ENCODE assay signal across 1 cellular context in the genomic region with DNA sequence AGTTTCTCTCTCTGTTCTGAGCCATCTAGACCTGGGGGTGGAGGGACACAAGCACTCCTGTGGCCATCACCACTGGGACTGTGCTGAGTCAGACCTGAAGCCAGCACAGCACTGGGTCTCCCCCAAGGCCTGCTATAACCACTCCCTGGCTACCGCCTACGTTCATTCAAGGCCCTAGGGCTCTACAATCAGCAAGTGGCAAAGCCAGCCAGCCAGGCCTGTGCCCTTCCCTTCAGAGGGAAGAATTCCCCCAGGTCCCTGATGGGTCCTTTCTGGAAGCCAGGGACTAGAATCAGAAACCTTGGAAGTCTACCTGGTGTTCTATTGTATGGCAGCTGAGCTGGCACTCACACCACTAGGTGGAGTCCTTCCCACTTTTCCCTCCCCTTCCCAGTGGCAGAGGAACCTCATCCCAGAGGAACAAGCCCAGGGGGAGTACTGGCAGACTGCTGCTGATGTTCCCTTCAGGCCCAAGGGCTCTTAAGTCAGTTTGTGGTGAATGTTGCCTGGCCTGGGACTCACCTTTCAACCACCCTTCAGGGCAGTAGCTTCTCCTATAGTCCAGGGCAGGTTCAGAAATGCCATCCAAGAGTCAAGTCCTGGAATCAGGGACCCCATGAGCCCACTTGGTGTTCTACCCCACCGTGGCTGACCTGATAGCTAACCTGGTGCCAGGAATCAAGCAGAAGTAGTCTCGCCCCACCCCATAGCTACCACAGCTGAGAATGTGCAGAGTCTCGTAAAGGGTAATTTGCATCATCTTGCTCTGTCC.
TF ChIP-seq lines count a peak whose summit lies in the region.

No MANE protein-coding gene starts in this region.

TF ChIP-seq in HCT116, 20 proteins besides CTCF, POLR2A, EP300 and RAD21 (continued from another document):
- TF ChIP-seq, protein P1, sequence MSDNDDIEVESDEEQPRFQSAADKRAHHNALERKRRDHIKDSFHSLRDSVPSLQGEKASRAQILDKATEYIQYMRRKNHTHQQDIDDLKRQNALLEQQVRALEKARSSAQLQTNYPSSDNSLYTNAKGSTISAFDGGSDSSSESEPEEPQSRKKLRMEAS (IDR thresholded peaks at IDR 0.05), result no peak
- TF ChIP-seq, protein P2, sequence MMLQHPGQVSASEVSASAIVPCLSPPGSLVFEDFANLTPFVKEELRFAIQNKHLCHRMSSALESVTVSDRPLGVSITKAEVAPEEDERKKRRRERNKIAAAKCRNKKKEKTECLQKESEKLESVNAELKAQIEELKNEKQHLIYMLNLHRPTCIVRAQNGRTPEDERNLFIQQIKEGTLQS (IDR thresholded peaks at IDR 0.05), result no peak
- TF ChIP-seq FOSL1 (IDR thresholded peaks at IDR 0.05; ENCODE audit: low read depth) (no peak), ZNF274 (IDR thresholded peaks at IDR 0.05; ENCODE audit: low read depth, low read length) (no peak), ZFX (IDR thresholded peaks at IDR 0.05) (no peak)
- TF ChIP-seq, protein P3, sequence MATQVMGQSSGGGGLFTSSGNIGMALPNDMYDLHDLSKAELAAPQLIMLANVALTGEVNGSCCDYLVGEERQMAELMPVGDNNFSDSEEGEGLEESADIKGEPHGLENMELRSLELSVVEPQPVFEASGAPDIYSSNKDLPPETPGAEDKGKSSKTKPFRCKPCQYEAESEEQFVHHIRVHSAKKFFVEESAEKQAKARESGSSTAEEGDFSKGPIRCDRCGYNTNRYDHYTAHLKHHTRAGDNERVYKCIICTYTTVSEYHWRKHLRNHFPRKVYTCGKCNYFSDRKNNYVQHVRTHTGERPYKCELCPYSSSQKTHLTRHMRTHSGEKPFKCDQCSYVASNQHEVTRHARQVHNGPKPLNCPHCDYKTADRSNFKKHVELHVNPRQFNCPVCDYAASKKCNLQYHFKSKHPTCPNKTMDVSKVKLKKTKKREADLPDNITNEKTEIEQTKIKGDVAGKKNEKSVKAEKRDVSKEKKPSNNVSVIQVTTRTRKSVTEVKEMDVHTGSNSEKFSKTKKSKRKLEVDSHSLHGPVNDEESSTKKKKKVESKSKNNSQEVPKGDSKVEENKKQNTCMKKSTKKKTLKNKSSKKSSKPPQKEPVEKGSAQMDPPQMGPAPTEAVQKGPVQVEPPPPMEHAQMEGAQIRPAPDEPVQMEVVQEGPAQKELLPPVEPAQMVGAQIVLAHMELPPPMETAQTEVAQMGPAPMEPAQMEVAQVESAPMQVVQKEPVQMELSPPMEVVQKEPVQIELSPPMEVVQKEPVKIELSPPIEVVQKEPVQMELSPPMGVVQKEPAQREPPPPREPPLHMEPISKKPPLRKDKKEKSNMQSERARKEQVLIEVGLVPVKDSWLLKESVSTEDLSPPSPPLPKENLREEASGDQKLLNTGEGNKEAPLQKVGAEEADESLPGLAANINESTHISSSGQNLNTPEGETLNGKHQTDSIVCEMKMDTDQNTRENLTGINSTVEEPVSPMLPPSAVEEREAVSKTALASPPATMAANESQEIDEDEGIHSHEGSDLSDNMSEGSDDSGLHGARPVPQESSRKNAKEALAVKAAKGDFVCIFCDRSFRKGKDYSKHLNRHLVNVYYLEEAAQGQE (IDR thresholded peaks at IDR 0.05; ENCODE audit: low read depth), result no peak
